Comparison of ENCODE assay signal across 11 cellular contexts in the genomic region with DNA sequence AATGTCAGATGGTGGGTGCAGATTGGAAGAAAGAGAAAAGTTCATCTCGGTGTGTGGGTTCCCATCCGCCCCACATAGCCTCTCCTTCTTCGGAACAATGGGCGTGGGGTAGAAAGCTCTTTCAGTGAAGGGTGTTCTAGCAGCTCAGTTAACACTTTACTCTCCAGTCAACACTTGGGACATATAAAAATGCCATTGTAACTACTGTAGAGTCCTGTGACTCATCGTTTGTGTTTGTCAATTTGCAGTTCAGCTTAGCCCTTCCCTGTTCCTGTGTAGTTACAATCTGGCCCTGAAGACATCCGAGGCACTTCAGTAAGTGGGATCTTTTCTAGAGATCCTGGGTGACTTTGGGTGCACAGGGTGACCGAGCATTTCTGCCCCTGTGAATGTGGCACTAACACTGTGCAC. TPM values are rescaled to one million over a fixed set of nuclear protein-coding genes. Genes with fewer than 3 reads are reported as not detected.
DNase-seq lines count a peak whose midpoint lies in the region; ATAC-seq and TF ChIP-seq lines count a peak whose summit lies in the region.
"Had no signal": no experiment of that assay in that cellular context is flagged by ENCODE, and none has a peak within 500 bp of the region (broad histone marks: within the 10 kb centered on the region; RNA-seq: fewer than 3 reads in every experiment).

No MANE protein-coding gene starts in this region.

- no peak for TF ChIP-seq CTCF in upper lobe of right lung (IDR thresholded peaks at IDR 0.05)

- no peak overlapping the region for H3K27ac ChIP-seq in upper lobe of right lung
- H3K27ac ChIP-seq: BLaER1 had no signal

- H3K9me3 ChIP-seq in upper lobe of right lung: no peaks in the 10 kb centered on the region
- H3K9me3 ChIP-seq: BLaER1 had no signal

- intact Hi-C loops in activated naive CD4-positive, alpha-beta T cell treated with anti-CD3 and anti-CD28 coated beads for 36 hours (cut with micrococcal nuclease): loop anchor here (10.0 kb wide), 2 partner anchors 493 to 613 kb away; no protein-coding TSS in a partner anchor
- intact Hi-C loops in upper lobe of right lung (cut with DNase I): no loop called here

- no peaks in the 10 kb centered on the region for H3K4me1 ChIP-seq in upper lobe of right lung

- peaks cover 6% of the 10 kb centered on the region for H3K36me3 Mint-ChIP-seq in activated naive CD4-positive, alpha-beta T cell treated with anti-CD3 and anti-CD28 coated beads for 36 hours (ENCODE audit: low read depth)
- peaks cover 8% of the 10 kb centered on the region for H3K36me3 Mint-ChIP-seq in activated T-helper 17 cell treated with anti-CD3 and anti-CD28 coated beads, Interleukin-2, amount 50 U/mL, for 72 hours (ENCODE audit: low read depth)

- H3K9me3 Mint-ChIP-seq in activated naive CD4-positive, alpha-beta T cell treated with anti-CD3 and anti-CD28 coated beads for 36 hours: no peaks in the 10 kb centered on the region
- no peaks in the 10 kb centered on the region for H3K9me3 Mint-ChIP-seq in activated T-helper 17 cell treated with anti-CD3 and anti-CD28 coated beads, Interleukin-2, amount 50 U/mL, for 72 hours
- H3K9me3 Mint-ChIP-seq: dendritic cell treated with granulocyte-macrophage colony-stimulating factor and Interleukin-4, amounts not matched to agents 40 ng/mL and 50 ng/mL, for 4 days had no signal

- no peaks in the 10 kb centered on the region for H3K27me3 Mint-ChIP-seq in activated naive CD4-positive, alpha-beta T cell treated with anti-CD3 and anti-CD28 coated beads for 36 hours (ENCODE audit: low read depth)
- no peaks in the 10 kb centered on the region for H3K27me3 Mint-ChIP-seq in activated T-helper 17 cell treated with anti-CD3 and anti-CD28 coated beads, Interleukin-2, amount 50 U/mL, for 72 hours

- peak overlapping the region; percentile 2 for H3K27ac Mint-ChIP-seq in activated naive CD4-positive, alpha-beta T cell treated with anti-CD3 and anti-CD28 coated beads for 36 hours
- H3K27ac Mint-ChIP-seq in activated T-helper 17 cell treated with anti-CD3 and anti-CD28 coated beads, Interleukin-2, amount 50 U/mL, for 72 hours: peak overlapping the region; percentile 2
- H3K27ac Mint-ChIP-seq: dendritic cell treated with granulocyte-macrophage colony-stimulating factor and Interleukin-4, amounts not matched to agents 40 ng/mL and 50 ng/mL, for 4 days had no signal

- H3K4me3 Mint-ChIP-seq in activated naive CD4-positive, alpha-beta T cell treated with anti-CD3 and anti-CD28 coated beads for 36 hours: no peak overlapping the region
- H3K4me3 Mint-ChIP-seq in activated T-helper 17 cell treated with anti-CD3 and anti-CD28 coated beads, Interleukin-2, amount 50 U/mL, for 72 hours: no peak overlapping the region
- H3K4me3 Mint-ChIP-seq: dendritic cell treated with granulocyte-macrophage colony-stimulating factor and Interleukin-4, amounts not matched to agents 40 ng/mL and 50 ng/mL, for 4 days had no signal

- no peak for DNase-seq in activated naive CD4-positive, alpha-beta T cell treated with anti-CD3 and anti-CD28 coated beads for 36 hours
- no peak for DNase-seq in activated naive CD4-positive, alpha-beta T cell treated with Interleukin-2 at 50 U/mL for 16 hours
- DNase-seq in iPS-NIHi7 (ENCODE audit: extremely low spot score) (peak; percentile 18), upper lobe of right lung (no peak), SK-N-DZ (ENCODE audit: low spot score) (no peak)
- DNase-seq: NCI-H774 had no signal

- no peak for ATAC-seq in activated T-helper 17 cell treated with anti-CD3 and anti-CD28 coated beads, Interleukin-2, amount 50 U/mL, for 72 hours (replicated peaks)
- peak; percentile 7 for ATAC-seq in upper lobe of right lung
- no peak for ATAC-seq in GM18867 (IDR thresholded peaks at IDR 0.05; ENCODE audit: unreplicated experiment)
- no peak for ATAC-seq in GM21825 (IDR thresholded peaks at IDR 0.05; ENCODE audit: unreplicated experiment)

- H3K27me3 ChIP-seq in upper lobe of right lung: no peaks in the 10 kb centered on the region
- H3K27me3 ChIP-seq: BLaER1 had no signal

- H3K4me1 Mint-ChIP-seq in activated naive CD4-positive, alpha-beta T cell treated with anti-CD3 and anti-CD28 coated beads for 36 hours (ENCODE audit: low read depth): peaks cover 3% of the 10 kb centered on the region
- H3K4me1 Mint-ChIP-seq in activated T-helper 17 cell treated with anti-CD3 and anti-CD28 coated beads, Interleukin-2, amount 50 U/mL, for 72 hours: no peaks in the 10 kb centered on the region

- CTCF ChIA-PET in activated naive CD4-positive, alpha-beta T cell treated with anti-CD3 and anti-CD28 coated beads for 36 hours (lab: Charles Lee): interaction anchor here (1.2 kb wide), 1 partner anchor 492 kb away, joined by 3 read pairs; no protein-coding TSS in a partner anchor

- H3K36me3 ChIP-seq in upper lobe of right lung: peaks cover 60% of the 10 kb centered on the region

- H3K4me3 ChIP-seq in upper lobe of right lung: no peak overlapping the region
- H3K4me3 ChIP-seq: BLaER1 had no signal

RNA-seq across cellular contexts. Expression of gene CLEC18C, which starts 11.5 kb away (rescaled TPM):
- under 1 TPM; 0.27 to 0.31 TPM for total RNA-seq in activated naive CD4-positive, alpha-beta T cell treated with anti-CD3 and anti-CD28 coated beads for 36 hours
- 1 to 10 TPM in 1 of 2 donors, under 1 TPM in 1; 0.50 to 1.3 TPM for total RNA-seq in activated T-helper 17 cell treated with anti-CD3 and anti-CD28 coated beads, Interleukin-2, amount 50 U/mL, for 72 hours
- total RNA-seq in upper lobe of right lung: not detected
- 6.4 and 9.7 TPM in 2 replicates for polyA plus RNA-seq in SK-N-DZ (2014; cell fraction: cytosol; rRNA removed)
- polyA plus RNA-seq in SK-N-DZ (2014; cell fraction: nucleus; rRNA removed): 33.5 and 33.9 TPM in 2 replicates

RNA-seq across cellular contexts. Expression of gene PDPR, which starts 47.9 kb away (rescaled TPM):
- 10 to 100 TPM; 12.8 to 14.3 TPM for total RNA-seq in activated naive CD4-positive, alpha-beta T cell treated with anti-CD3 and anti-CD28 coated beads for 36 hours
- 10 to 100 TPM; 33.3 to 34.4 TPM for total RNA-seq in activated T-helper 17 cell treated with anti-CD3 and anti-CD28 coated beads, Interleukin-2, amount 50 U/mL, for 72 hours
- 20.3 TPM for total RNA-seq in upper lobe of right lung
- 13.3 and 21.6 TPM in 2 replicates for polyA plus RNA-seq in SK-N-DZ (2014; cell fraction: cytosol; rRNA removed)
- 20.2 and 35.6 TPM in 2 replicates for polyA plus RNA-seq in SK-N-DZ (2014; cell fraction: nucleus; rRNA removed)
